8 cellular contexts compared by ENCODE assay signal in genomic region chr12:55926738-55927587, GRCh38. TPM values are rescaled to one million over a fixed set of nuclear protein-coding genes. Genes with fewer than 3 reads are reported as not detected.
DNase-seq lines count a peak whose midpoint lies in the region; TF ChIP-seq lines count a peak whose summit lies in the region.

No MANE protein-coding gene starts in this region.

- CTCF ChIA-PET in HEK293T (lab: Yijun Ruan, JAX) = interaction anchor here (0.6 to 2.1 kb wide), 6 partner anchors 8 to 191 kb away, joined by 3 to 8 read pairs (median 3); partner anchors contain the start of genes ORMDL2, SARNP and ZC3H10
- CTCF ChIA-PET in activated naive CD4-positive, alpha-beta T cell treated with anti-CD3 and anti-CD28 coated beads, Interleukin-2, amount 10 ng/mL, durations not matched to agents 7 days and 5 days (lab: Charles Lee) = interaction anchor here (0.6 to 3.7 kb wide), 10 partner anchors 10 to 188 kb away, joined by 3 to 66 read pairs (median 4); partner anchors contain the start of genes DNAJC14, ORMDL2 and SARNP

- no peaks in the 10 kb centered on the region for H3K9me3 Mint-ChIP-seq in activated naive CD4-positive, alpha-beta T cell treated with anti-CD3 and anti-CD28 coated beads, Interleukin-2, amount 10 ng/mL, durations not matched to agents 7 days and 5 days

- DNase-seq in GM04503 (ENCODE audit: low read depth) (peak; percentile 66), HEK293T (ENCODE audit: extremely low spot score) (peak; percentile 92), NAMALWA (ENCODE audit: low spot score) (peak; percentile 97), SK-MEL-5 (ENCODE audit: low read depth, low spot score) (peak; percentile 94), globus pallidus (ENCODE audit: low spot score) (peak; percentile 90), occipital lobe (lab: John Stamatoyannopoulos, UW) (peak; percentile 84)
- DNase-seq in activated naive CD4-positive, alpha-beta T cell treated with anti-CD3 and anti-CD28 coated beads, Interleukin-2, amount 10 ng/mL, durations not matched to agents 7 days and 5 days = peak; percentile 97

- H3K4me1 Mint-ChIP-seq in activated naive CD4-positive, alpha-beta T cell treated with anti-CD3 and anti-CD28 coated beads, Interleukin-2, amount 10 ng/mL, durations not matched to agents 7 days and 5 days = peaks cover 50% of the 10 kb centered on the region

- peaks cover 48% of the 10 kb centered on the region for H3K36me3 Mint-ChIP-seq in activated naive CD4-positive, alpha-beta T cell treated with anti-CD3 and anti-CD28 coated beads, Interleukin-2, amount 10 ng/mL, durations not matched to agents 7 days and 5 days

- H3K27ac Mint-ChIP-seq in activated naive CD4-positive, alpha-beta T cell treated with anti-CD3 and anti-CD28 coated beads, Interleukin-2, amount 10 ng/mL, durations not matched to agents 7 days and 5 days = peak overlapping the region; percentile 100

- in situ Hi-C loops in SK-MEL-5 (cut with HindIII; ENCODE audit: low pct_unique_long_range_greater_than_20kb, low sequenced_read_pairs) = no loop called here

- H3K27me3 Mint-ChIP-seq in activated naive CD4-positive, alpha-beta T cell treated with anti-CD3 and anti-CD28 coated beads, Interleukin-2, amount 10 ng/mL, durations not matched to agents 7 days and 5 days = no peaks in the 10 kb centered on the region

- H3K4me3 Mint-ChIP-seq in activated naive CD4-positive, alpha-beta T cell treated with anti-CD3 and anti-CD28 coated beads, Interleukin-2, amount 10 ng/mL, durations not matched to agents 7 days and 5 days = peak overlapping the region; percentile 92

- peak overlapping the region; percentile 89 for H3K27ac ChIP-seq in temporal lobe (ENCODE audit: low read depth, low read length)

- POLR2A ChIA-PET in HEK293T (lab: Yijun Ruan, JAX) = interaction anchor here (1.0 to 5.0 kb wide), 17 partner anchors 9 to 189 kb away, joined by 3 to 59 read pairs (median 4); partner anchors contain the start of genes DNAJC14, ORMDL2, RAB5B and SARNP

TF ChIP-seq in HEK293T, 16 proteins besides CTCF, POLR2A, EP300 and RAD21:
- no peak for TF ChIP-seq LEF1 (IDR thresholded peaks at IDR 0.05; ENCODE audit: borderline replicate concordance)
- peak; percentile 39 for TF ChIP-seq ELF4 (IDR thresholded peaks at IDR 0.05)
- TF ChIP-seq TARDBP (IDR thresholded peaks at IDR 0.05) = no peak
- no peak for TF ChIP-seq FOXA1 (IDR thresholded peaks at IDR 0.05)
- 0 out of 2 replicates have a peak, but pooled peaks have one; percentile 22 for TF ChIP-seq L3MBTL2 (conservative IDR thresholded peaks at IDR 0.05)
- TF ChIP-seq SP1 (IDR thresholded peaks at IDR 0.05) = no peak
- TF ChIP-seq NFRKB (IDR thresholded peaks at IDR 0.05) = no peak
- no peak for TF ChIP-seq FOXK2 (IDR thresholded peaks at IDR 0.05)
- TF ChIP-seq FOXM1 (IDR thresholded peaks at IDR 0.05; ENCODE audit: borderline replicate concordance) = no peak

RNA-seq across cellular contexts. Expression of gene PYM1, which starts 0.7 kb away (rescaled TPM):
- 21.1 and 29.2 TPM in 2 replicates for total RNA-seq in SK-MEL-5 (2014; rRNA removed; shearing (Covaris generic))
- polyA plus RNA-seq in SK-MEL-5 (2015; cell fraction: cytosol; rRNA removed) = 19.2 and 24.6 TPM in 2 replicates
- polyA plus RNA-seq in SK-MEL-5 (2015; cell fraction: nucleus; rRNA removed) = 9.6 and 15.7 TPM in 2 replicates
- 20.0 TPM for total RNA-seq in occipital lobe
- total RNA-seq in temporal lobe = 13.8 TPM

RNA-seq across cellular contexts. Expression of gene DGKA, which starts 4.0 kb away (rescaled TPM):
- total RNA-seq in SK-MEL-5 (2014; rRNA removed; shearing (Covaris generic)) = 5.7 and 6.9 TPM in 2 replicates
- polyA plus RNA-seq in SK-MEL-5 (2015; cell fraction: cytosol; rRNA removed) = 8.3 and 9.4 TPM in 2 replicates
- polyA plus RNA-seq in SK-MEL-5 (2015; cell fraction: nucleus; rRNA removed) = 36.7 and 55.3 TPM in 2 replicates
- 10.9 TPM for total RNA-seq in occipital lobe
- 12.3 TPM for total RNA-seq in temporal lobe

RNA-seq across cellular contexts. Expression of gene PMEL, which starts 38.9 kb away (rescaled TPM):
- 10,199 and 10,765 TPM in 2 replicates for total RNA-seq in SK-MEL-5 (2014; rRNA removed; shearing (Covaris generic))
- 10,555 and 11,322 TPM in 2 replicates for polyA plus RNA-seq in SK-MEL-5 (2015; cell fraction: cytosol; rRNA removed)
- 13,633 and 13,752 TPM in 2 replicates for polyA plus RNA-seq in SK-MEL-5 (2015; cell fraction: nucleus; rRNA removed)
- total RNA-seq in occipital lobe (not detected), temporal lobe (0.49 TPM)

RNA-seq across cellular contexts. Expression of gene CDK2, which starts 39.7 kb away (rescaled TPM):
- 896 and 917 TPM in 2 replicates for total RNA-seq in SK-MEL-5 (2014; rRNA removed; shearing (Covaris generic))
- polyA plus RNA-seq in SK-MEL-5 (2015; cell fraction: cytosol; rRNA removed) = 625 and 776 TPM in 2 replicates
- polyA plus RNA-seq in SK-MEL-5 (2015; cell fraction: nucleus; rRNA removed) = 2,816 and 3,274 TPM in 2 replicates
- total RNA-seq in occipital lobe = 6.7 TPM
- 3.9 TPM for total RNA-seq in temporal lobe

RNA-seq across cellular contexts. Expression of gene RAB5B, which starts 46.9 kb away (rescaled TPM):
- 169 and 175 TPM in 2 replicates for total RNA-seq in SK-MEL-5 (2014; rRNA removed; shearing (Covaris generic))
- polyA plus RNA-seq in SK-MEL-5 (2015; cell fraction: cytosol; rRNA removed) = 207 and 257 TPM in 2 replicates
- polyA plus RNA-seq in SK-MEL-5 (2015; cell fraction: nucleus; rRNA removed) = 277 and 286 TPM in 2 replicates
- total RNA-seq in occipital lobe (37.4 TPM), temporal lobe (47.9 TPM)

Comparison
In these comparisons a context has a peak if more than half of its experiments do, and no peak if none do; other contexts are left out.
1. Peak in every context shown above with its lines: DNase-seq and H3K27ac ChIP-seq.
2. RNA of gene PMEL, which starts 38.9 kb away (total RNA-seq): 10,199 to 10,765 TPM in SK-MEL-5; 0.49 TPM in temporal lobe (single experiment) and not detected in occipital lobe (single experiment); every median in the first group is over 1,000 times any median in the second.